Comparison of ENCODE assay signal across 33 cellular contexts in genomic region chr2:26523750-26524149, GRCh38. TPM values are rescaled to one million over a fixed set of nuclear protein-coding genes. Genes with fewer than 3 reads are reported as not detected.
"Had no signal": no experiment of that assay in that cellular context is flagged by ENCODE, and none has a peak within 500 bp of the region (broad histone marks: within the 10 kb centered on the region; RNA-seq: fewer than 3 reads in every experiment).

No MANE protein-coding gene starts in this region.

- H3K27ac ChIP-seq: adrenal gland, body of pancreas, breast epithelium, PC-9, RWPE1 had no signal

- ATAC-seq: activated CD8-positive, alpha-beta T cell treated with anti-CD3 and anti-CD28 coated beads for 36 hours; activated naive CD4-positive, alpha-beta T cell treated with anti-CD3 and anti-CD28 coated beads, Interleukin-2, amount 50 U/mL, for 72 hours; activated T-cell treated with anti-CD3 and anti-CD28 coated beads, Interleukin-2, amount 50 U/mL, for 4 hours; body of pancreas had no signal

- H3K4me1 ChIP-seq: adrenal gland, body of pancreas, breast epithelium had no signal

- H3K9me3 ChIP-seq: adrenal gland, body of pancreas, breast epithelium, MG63 had no signal

- DNase-seq: activated CD4-positive, alpha-beta T cell treated with anti-CD3 and anti-CD28 coated beads, Interleukin-2, amount 10 ng/mL, durations not matched to agents 24 days and 14 days; activated CD4-positive, alpha-beta T cell treated with anti-CD3 and anti-CD28 coated beads, Interleukin-2, amount 50 U/mL, for 4 hours; activated CD8-positive, alpha-beta T cell treated with anti-CD3 and anti-CD28 coated beads for 36 hours; activated naive CD4-positive, alpha-beta T cell; activated T-cell treated with anti-CD3 and anti-CD28 coated beads, Interleukin-2, amount 50 U/mL, for 4 hours; adrenal gland; caudate nucleus; Kasumi-1; KG1; MG63; NCI-H1048; NCI-H1105 treated with DMSO at 0.1 percent for 48 hours; NCI-H1436; NCI-H1694 treated with DMSO at 0.1 percent for 48 hours; NCI-H2029; NCI-H2107; NCI-H2171; NCI-H510A; NCI-H526; NCI-H748 treated with DMSO at 0.1 percent for 48 hours; NK-92 treated with Interleukin-12 subunit alpha and Interleukin-12 subunit beta, amount 100 ng/mL, for 24 hours; PC-9; Right ventricle myocardium superior; SW 1271; T-helper 1 cell; T-helper 2 cell; T1000 had no signal

- H3K27me3 ChIP-seq: body of pancreas had no signal

- H3K36me3 ChIP-seq: adrenal gland, breast epithelium, MG63 had no signal

- H3K4me3 ChIP-seq: adrenal gland, body of pancreas, breast epithelium, MG63, PC-9 had no signal

RNA-seq across cellular contexts. Expression of gene OTOF, which starts 45.8 kb away (rescaled TPM):
- total RNA-seq: astrocyte, OCI-LY7, PC-9, Right ventricle myocardium superior had no signal
